Comparison of ENCODE assay signal across 19 cellular contexts in the genomic region with DNA sequence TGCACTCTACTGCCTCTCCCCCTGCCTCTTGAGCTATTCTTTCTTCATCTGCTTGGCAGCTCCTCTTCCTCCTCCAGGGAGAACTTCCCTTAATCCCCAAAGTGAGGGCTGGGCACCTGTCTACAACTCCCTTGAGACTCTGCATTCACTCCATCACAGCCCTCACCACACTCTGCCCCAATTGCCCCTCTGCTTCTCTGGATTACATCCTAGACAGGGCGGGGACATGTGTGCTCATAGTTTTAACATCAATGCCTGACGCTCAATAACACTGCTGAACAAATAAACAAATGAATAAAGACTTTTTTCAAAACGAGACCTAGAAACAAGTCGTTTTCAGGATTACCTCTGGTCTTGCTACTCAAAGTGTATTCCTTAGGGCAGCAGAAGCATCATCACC.
A peak's percentile ranks its signal among the peaks of the same experiment; 100 is the strongest.
DNase-seq lines count a peak whose midpoint lies in the region; ATAC-seq and TF ChIP-seq lines count a peak whose summit lies in the region.
"Had no signal": no experiment of that assay in that cellular context is flagged by ENCODE, and none has a peak within 500 bp of the region (broad histone marks: within the 10 kb centered on the region; RNA-seq: fewer than 3 reads in every experiment).

No MANE protein-coding gene starts in this region.

- intact Hi-C loops in aorta (cut with DNase I), result no loop called here
- intact Hi-C loops in uterus (cut with DNase I; ENCODE audit: low total_unique reads), result no loop called here

- H3K27me3 ChIP-seq in aorta (ENCODE audit: control insufficient read depth in 1 of 2, insufficient read depth in 2 of 2, low read length in 1 of 2), result no peaks in the 10 kb centered on the region
- H3K27me3 ChIP-seq in uterus, result no peaks in the 10 kb centered on the region

- H3K36me3 ChIP-seq in aorta (ENCODE audit: control insufficient read depth in 1 of 2, insufficient read depth in 2 of 2, low read length in 1 of 2), result no peaks in the 10 kb centered on the region
- no peaks in the 10 kb centered on the region for H3K36me3 ChIP-seq in uterus

- 10 to 18% methylated on average over 4 of the region's 4 CpGs for WGBS in aorta, 2 donors

- H3K27ac ChIP-seq in aorta (ENCODE audit: low read depth in 1 of 2, low read length in 2 of 2) (peak overlapping the region; percentile 9 to 73), uterus (no peak overlapping the region)

- H3K4me1 ChIP-seq in aorta (ENCODE audit: control insufficient read depth in 1 of 2, insufficient read depth in 2 of 2, low read length in 2 of 2) (peaks cover 0 to 4% of the 10 kb centered on the region in 2 donors), uterus (no peaks in the 10 kb centered on the region)

- no peak for TF ChIP-seq CTCF in uterus (IDR thresholded peaks at IDR 0.05)

- DNase-seq in NCI-H2107 treated with DMSO at 0.1 percent for 48 hours (lab: John Stamatoyannopoulos, UW; ENCODE audit: unreplicated experiment) (peak; percentile 33), NCI-H2107 (lab: John Stamatoyannopoulos, UW) (no peak), NCI-H524 (lab: John Stamatoyannopoulos, UW) (peak; percentile 39 to 61), iris pigment epithelial cell (ENCODE audit: low read depth) (peak; percentile 56), aorta (no peak), kidney tubule cell (ENCODE audit: low spot score) (no peak), uterus (no peak)
- DNase-seq: 8988T; CD8-positive, alpha-beta T cell; DMS79; HFFc6; Kasumi-1; NCI-H1105; NCI-H187; NCI-H510A; SHP77; SK-N-SH; T-cell had no signal

- H3K4me3 ChIP-seq in aorta (ENCODE audit: low read length in 2 of 2) (no peak overlapping the region), uterus (no peak overlapping the region)

- ATAC-seq in aorta (ENCODE audit: low FRiP score) (no peak), HG03469 (IDR thresholded peaks at IDR 0.05; ENCODE audit: unreplicated experiment) (no peak)
- ATAC-seq: CD8-positive, alpha-beta T cell; T-cell had no signal

- no peaks in the 10 kb centered on the region for H3K9me3 ChIP-seq in aorta (ENCODE audit: control insufficient read depth, low read length)
- H3K9me3 ChIP-seq in uterus, result no peaks in the 10 kb centered on the region
- H3K9me3 ChIP-seq: SK-N-SH had no signal

- no peak for TF ChIP-seq POLR2A in uterus (IDR thresholded peaks at IDR 0.05)

Comparison
In these comparisons a context has a peak if more than half of its experiments do, and no peak if none do; other contexts are left out.
1. DNase-seq: peak in NCI-H2107 treated with DMSO at 0.1 percent for 48 hours (single experiment), NCI-H524 (2 of 2) and iris pigment epithelial cell (single experiment); none in NCI-H2107 (single experiment), aorta (0 of 2), kidney tubule cell (single experiment) and uterus (0 of 2).
2. H3K27ac ChIP-seq: peak in aorta (2 of 2); none in uterus (0 of 2).